ENCODE assay signal across 1 cellular context in the genomic region with DNA sequence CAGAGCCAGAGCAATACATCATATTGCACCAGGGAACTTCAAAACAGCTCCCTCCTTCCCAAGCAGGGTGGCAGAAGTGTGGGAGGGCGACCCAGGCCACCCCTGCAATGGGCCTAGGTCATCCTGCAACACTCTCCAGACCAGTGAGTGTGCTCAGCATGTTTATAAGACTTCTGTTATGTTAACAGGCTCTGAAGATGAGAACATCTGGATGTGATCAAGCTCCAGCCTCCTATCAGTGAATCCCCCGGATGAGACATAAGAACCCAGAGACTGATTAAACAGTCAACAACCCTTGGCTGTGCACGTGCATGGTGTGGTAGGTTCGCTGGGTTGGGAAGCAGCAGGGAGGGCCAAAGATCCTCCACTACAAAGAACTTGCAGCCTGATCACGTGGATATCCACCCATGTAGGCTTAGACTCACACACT.
TF ChIP-seq lines count a peak whose summit lies in the region.

No MANE protein-coding gene starts in this region.

TF ChIP-seq in WTC11, 78 proteins besides CTCF, POLR2A, EP300 and RAD21 (continued from another document):
- TF ChIP-seq, protein P1, sequence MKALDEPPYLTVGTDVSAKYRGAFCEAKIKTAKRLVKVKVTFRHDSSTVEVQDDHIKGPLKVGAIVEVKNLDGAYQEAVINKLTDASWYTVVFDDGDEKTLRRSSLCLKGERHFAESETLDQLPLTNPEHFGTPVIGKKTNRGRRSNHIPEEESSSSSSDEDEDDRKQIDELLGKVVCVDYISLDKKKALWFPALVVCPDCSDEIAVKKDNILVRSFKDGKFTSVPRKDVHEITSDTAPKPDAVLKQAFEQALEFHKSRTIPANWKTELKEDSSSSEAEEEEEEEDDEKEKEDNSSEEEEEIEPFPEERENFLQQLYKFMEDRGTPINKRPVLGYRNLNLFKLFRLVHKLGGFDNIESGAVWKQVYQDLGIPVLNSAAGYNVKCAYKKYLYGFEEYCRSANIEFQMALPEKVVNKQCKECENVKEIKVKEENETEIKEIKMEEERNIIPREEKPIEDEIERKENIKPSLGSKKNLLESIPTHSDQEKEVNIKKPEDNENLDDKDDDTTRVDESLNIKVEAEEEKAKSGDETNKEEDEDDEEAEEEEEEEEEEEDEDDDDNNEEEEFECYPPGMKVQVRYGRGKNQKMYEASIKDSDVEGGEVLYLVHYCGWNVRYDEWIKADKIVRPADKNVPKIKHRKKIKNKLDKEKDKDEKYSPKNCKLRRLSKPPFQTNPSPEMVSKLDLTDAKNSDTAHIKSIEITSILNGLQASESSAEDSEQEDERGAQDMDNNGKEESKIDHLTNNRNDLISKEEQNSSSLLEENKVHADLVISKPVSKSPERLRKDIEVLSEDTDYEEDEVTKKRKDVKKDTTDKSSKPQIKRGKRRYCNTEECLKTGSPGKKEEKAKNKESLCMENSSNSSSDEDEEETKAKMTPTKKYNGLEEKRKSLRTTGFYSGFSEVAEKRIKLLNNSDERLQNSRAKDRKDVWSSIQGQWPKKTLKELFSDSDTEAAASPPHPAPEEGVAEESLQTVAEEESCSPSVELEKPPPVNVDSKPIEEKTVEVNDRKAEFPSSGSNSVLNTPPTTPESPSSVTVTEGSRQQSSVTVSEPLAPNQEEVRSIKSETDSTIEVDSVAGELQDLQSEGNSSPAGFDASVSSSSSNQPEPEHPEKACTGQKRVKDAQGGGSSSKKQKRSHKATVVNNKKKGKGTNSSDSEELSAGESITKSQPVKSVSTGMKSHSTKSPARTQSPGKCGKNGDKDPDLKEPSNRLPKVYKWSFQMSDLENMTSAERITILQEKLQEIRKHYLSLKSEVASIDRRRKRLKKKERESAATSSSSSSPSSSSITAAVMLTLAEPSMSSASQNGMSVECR (CRISPR knock-in tag; IDR thresholded peaks at IDR 0.05; ENCODE audit: borderline replicate concordance) = no peak
